ENCODE assay signal across 26 cellular contexts in the genomic region with DNA sequence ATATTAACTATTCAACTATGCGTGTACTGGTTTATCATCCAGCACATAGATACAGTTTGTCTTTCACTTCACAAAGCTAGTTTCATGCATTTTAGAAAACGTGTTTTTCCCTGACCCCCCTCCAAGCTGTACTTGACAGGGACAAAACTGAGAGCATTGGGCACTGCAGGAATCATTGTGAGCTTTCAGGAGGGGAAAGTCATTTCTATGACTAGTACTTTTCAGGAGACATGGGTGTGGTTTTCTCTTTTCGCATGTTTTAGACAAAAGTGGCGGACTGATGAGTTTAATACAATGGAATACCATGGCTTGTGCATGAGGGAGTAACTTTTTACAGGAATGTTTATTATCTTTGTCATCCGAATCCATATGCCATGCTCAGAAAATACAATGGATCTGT. TPM values are rescaled to one million over a fixed set of nuclear protein-coding genes. Genes with fewer than 3 reads are reported as not detected.
"Had no signal": no experiment of that assay in that cellular context is flagged by ENCODE, and none has a peak within 500 bp of the region (broad histone marks: within the 10 kb centered on the region; RNA-seq: fewer than 3 reads in every experiment).

No MANE protein-coding gene starts in this region.

- H3K27ac ChIP-seq: coronary artery, dorsolateral prefrontal cortex, esophagus squamous epithelium, gastrocnemius medialis, heart right ventricle, left lung, lower lobe of right lung had no signal

- H3K27me3 Mint-ChIP-seq: naive B cell had no signal

- H3K4me1 ChIP-seq: esophagus squamous epithelium, gastrocnemius medialis, heart right ventricle, left lung, lower lobe of right lung had no signal

- H3K9me3 ChIP-seq: esophagus squamous epithelium, gastrocnemius medialis, heart right ventricle, left lung, lower lobe of right lung, mucosa of descending colon had no signal

- H3K4me3 ChIP-seq: coronary artery, dorsolateral prefrontal cortex, esophagus squamous epithelium, gastrocnemius medialis, heart right ventricle, left lung, lower lobe of right lung, mucosa of descending colon had no signal

- H3K4me3 Mint-ChIP-seq: mesothelial cell of epicardium, naive B cell had no signal

- H3K27me3 ChIP-seq: dorsolateral prefrontal cortex, esophagus squamous epithelium, gastrocnemius medialis, heart right ventricle, left lung had no signal

- FAIRE-seq: colon, endothelial cell of umbilical vein, islet of Langerhans, keratinocyte had no signal

- H3K4me1 Mint-ChIP-seq: mesothelial cell of epicardium, naive B cell had no signal

- H3K27ac Mint-ChIP-seq: mesothelial cell of epicardium, naive B cell had no signal

- H3K36me3 Mint-ChIP-seq: mesothelial cell of epicardium, naive B cell had no signal

- DNase-seq: dermis blood vessel endothelial cell; dorsolateral prefrontal cortex; effector CD4-positive, alpha-beta T cell; effector memory CD4-positive, alpha-beta T cell; esophagus squamous epithelium; foreskin fibroblast; foreskin melanocyte; gastrocnemius medialis; glutamatergic neuron; head of caudate nucleus; heart right ventricle; hippocampal formation; left cardiac atrium; left lung; left ventricle myocardium superior; lower lobe of right lung; mesenchymal stem cell; mucosa of descending colon; naive B cell had no signal

- H3K9me3 Mint-ChIP-seq: mesothelial cell of epicardium, naive B cell had no signal

- H3K36me3 ChIP-seq: esophagus squamous epithelium, gastrocnemius medialis, heart right ventricle, left lung, lower lobe of right lung had no signal

RNA-seq across cellular contexts. Expression of gene NRG3, which starts 42.7 kb away (rescaled TPM):
- total RNA-seq: gastrocnemius medialis, myocyte had no signal
- polyA plus RNA-seq: keratinocyte had no signal
